Comparison of ENCODE assay signal across 20 cellular contexts in the genomic region with DNA sequence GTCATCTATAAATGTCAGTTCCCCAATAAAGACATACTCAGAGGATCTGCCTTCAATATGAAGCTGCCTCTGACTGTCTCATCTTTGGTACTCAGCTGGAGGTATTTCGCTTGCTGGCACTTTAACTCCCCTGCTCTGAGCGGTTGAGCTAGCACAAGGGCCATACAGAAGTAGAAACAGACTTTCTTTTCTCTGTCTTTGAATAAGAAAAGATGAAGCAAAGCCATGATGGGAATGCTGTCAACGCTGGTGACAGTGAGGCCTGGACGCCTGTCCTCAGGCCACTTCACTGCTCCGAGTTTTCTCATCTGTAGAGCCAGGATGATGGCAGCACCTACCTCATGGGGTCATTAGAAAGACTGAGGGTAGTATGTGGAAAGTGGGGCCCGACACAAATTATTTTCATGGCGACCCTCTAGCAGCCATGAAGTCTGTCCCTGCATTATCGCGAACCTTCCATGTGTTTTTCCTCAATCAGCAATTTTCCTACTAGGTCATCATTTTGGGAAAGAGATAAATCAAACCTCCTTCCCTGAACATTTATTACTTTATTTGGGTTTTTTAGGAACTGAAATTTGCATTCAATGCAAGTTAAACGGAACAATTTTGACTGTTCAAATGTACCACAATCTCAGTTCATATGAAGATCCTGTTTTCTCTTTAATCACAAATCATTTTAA. TPM values are rescaled to one million over a fixed set of nuclear protein-coding genes. Genes with fewer than 3 reads are reported as not detected.
DNase-seq lines count a peak whose midpoint lies in the region; ATAC-seq and TF ChIP-seq lines count a peak whose summit lies in the region.
"Had no signal": no experiment of that assay in that cellular context is flagged by ENCODE, and none has a peak within 500 bp of the region (broad histone marks: within the 10 kb centered on the region; RNA-seq: fewer than 3 reads in every experiment).

No MANE protein-coding gene starts in this region.

- 90 to 92% (median 91%) methylated on average over 10 of the region's 10 CpGs for WGBS in adrenal gland, 4 donors

- peak overlapping the region in 3 of 11 experiments; percentile 78 to 83 (median 79); a peak in 6 of 22 replicates for H3K9ac ChIP-seq in BLaER1 treated with 17β-estradiol and CSF1 and Interleukin-3, amounts not matched to agents 10 nM and 100 nM

- TF ChIP-seq POLR2A in adrenal gland (IDR thresholded peaks at IDR 0.05): no peak

- no peaks in the 10 kb centered on the region for H3K9me3 ChIP-seq in BLaER1 treated with 17β-estradiol and CSF1 and Interleukin-3, amounts not matched to agents 10 nM and 100 nM (replicated peaks in 1 of 11)
- no peaks in the 10 kb centered on the region for H3K9me3 ChIP-seq in KOPT-K1 (ENCODE audit: insufficient read depth, low read length, poor library complexity, severe bottlenecking)
- no peaks in the 10 kb centered on the region for H3K9me3 ChIP-seq in adrenal gland (replicated peaks in 1 of 3)
- H3K9me3 ChIP-seq: pancreas had no signal

- H3K4me3 Mint-ChIP-seq in osteocyte (ENCODE audit: unreplicated experiment) (no peak overlapping the region), chondrocyte (ENCODE audit: unreplicated experiment) (no peak overlapping the region)

- H3K4me1 ChIP-seq in BLaER1 treated with 17β-estradiol and CSF1 and Interleukin-3, amounts not matched to agents 10 nM and 100 nM: peaks cover 74 to 91% (median 79%) of the 10 kb centered on the region in 10 experiments
- peaks cover 24 to 31% of the 10 kb centered on the region in 2 donors for H3K4me1 ChIP-seq in adrenal gland (replicated peaks in 1 of 2)

- intact Hi-C loops in adrenal gland (cut with DNase I): no loop called here

- H3K36me3 Mint-ChIP-seq in osteocyte (ENCODE audit: unreplicated experiment): no peaks in the 10 kb centered on the region
- no peaks in the 10 kb centered on the region for H3K36me3 Mint-ChIP-seq in chondrocyte (ENCODE audit: low read depth)

- peaks cover 0 to 10% (median 0%) of the 10 kb centered on the region in 11 experiments; a peak in 3 of 22 replicates for H4K20me1 ChIP-seq in BLaER1 treated with 17β-estradiol and CSF1 and Interleukin-3, amounts not matched to agents 10 nM and 100 nM

- peak overlapping the region; percentile 29 to 97 (median 91) for H3K4me2 ChIP-seq in BLaER1 treated with 17β-estradiol and CSF1 and Interleukin-3, amounts not matched to agents 10 nM and 100 nM

- H3K9me3 Mint-ChIP-seq in osteocyte (ENCODE audit: unreplicated experiment) (no peaks in the 10 kb centered on the region), chondrocyte (ENCODE audit: low read depth) (no peaks in the 10 kb centered on the region)

- H3K36me3 ChIP-seq in BLaER1 treated with 17β-estradiol and CSF1 and Interleukin-3, amounts not matched to agents 10 nM and 100 nM: no peaks in the 10 kb centered on the region
- H3K36me3 ChIP-seq in KOPT-K1 (ENCODE audit: insufficient read depth, low read length): no peaks in the 10 kb centered on the region
- H3K36me3 ChIP-seq in adrenal gland (replicated peaks in 1 of 2): no peaks in the 10 kb centered on the region
- H3K36me3 ChIP-seq: pancreas had no signal

- peak overlapping the region in 1 of 10 experiments; percentile 32; a peak in 1 of 20 replicates for H3K4me3 ChIP-seq in BLaER1 treated with 17β-estradiol and CSF1 and Interleukin-3, amounts not matched to agents 10 nM and 100 nM
- H3K4me3 ChIP-seq in adrenal gland: no peak overlapping the region
- H3K4me3 ChIP-seq: pancreas had no signal

- H3K27ac Mint-ChIP-seq in osteocyte (ENCODE audit: unreplicated experiment) (peak overlapping the region; percentile 74), chondrocyte (ENCODE audit: unreplicated experiment) (no peak overlapping the region)

- H3K4me1 Mint-ChIP-seq in osteocyte (ENCODE audit: unreplicated experiment) (peaks cover 74% of the 10 kb centered on the region), chondrocyte (ENCODE audit: low read depth) (peaks cover 65% of the 10 kb centered on the region)

- ATAC-seq in HG03135 (IDR thresholded peaks at IDR 0.05; ENCODE audit: unreplicated experiment): no peak
- ATAC-seq in GM21423 (IDR thresholded peaks at IDR 0.05; ENCODE audit: unreplicated experiment): no peak
- ATAC-seq: pancreas, sciatic nerve had no signal

- DNase-seq in adrenal gland: no peak
- DNase-seq in osteocyte (ENCODE audit: extremely low spot score, unreplicated experiment): no peak
- no peak for DNase-seq in chondrocyte (ENCODE audit: low spot score)
- DNase-seq in T-helper 2 cell: no peak
- DNase-seq: activated CD4-positive, alpha-beta T cell treated with anti-CD3 and anti-CD28 coated beads, Interleukin-2, amount 50 U/mL, for 48 hours; activated naive CD4-positive, alpha-beta T cell; aorta; glutamatergic neuron; mammary epithelial cell; NCI-H1105; NCI-H2107; NCI-H510A; pancreas; RPMI8226; stimulated activated CD8-positive, alpha-beta memory T cell treated with anti-CD3 and anti-CD28 coated beads, Interleukin-4, amount 100 ng/mL, for 48 hours had no signal

- peak overlapping the region in 4 of 11 experiments; percentile 81 to 96 (median 92); a peak in 8 of 22 replicates for H3K27ac ChIP-seq in BLaER1 treated with 17β-estradiol and CSF1 and Interleukin-3, amounts not matched to agents 10 nM and 100 nM
- H3K27ac ChIP-seq in KOPT-K1 (ENCODE audit: low read depth, low read length, poor library complexity, severe bottlenecking) (peak overlapping the region; percentile 35), adrenal gland (peak overlapping the region in 4 of 5 donors; percentile 15 to 79 (median 46))

- no peaks in the 10 kb centered on the region for H3K27me3 Mint-ChIP-seq in osteocyte (ENCODE audit: unreplicated experiment)
- no peaks in the 10 kb centered on the region for H3K27me3 Mint-ChIP-seq in chondrocyte (ENCODE audit: low read depth)

- H3K27me3 ChIP-seq in BLaER1 treated with 17β-estradiol and CSF1 and Interleukin-3, amounts not matched to agents 10 nM and 100 nM: peaks cover 0 to 25% (median 4%) of the 10 kb centered on the region in 11 experiments; a peak in 5 of 22 replicates
- H3K27me3 ChIP-seq in adrenal gland: no peaks in the 10 kb centered on the region
- H3K27me3 ChIP-seq: pancreas had no signal

- TF ChIP-seq CTCF in adrenal gland (IDR thresholded peaks at IDR 0.05): no peak
- no peak for TF ChIP-seq CTCF in osteocyte (IDR thresholded peaks at IDR 0.05)
- no peak for TF ChIP-seq CTCF in chondrocyte (IDR thresholded peaks at IDR 0.05)

RNA-seq across cellular contexts. Expression of a gene that starts 55.8 kb away (rescaled TPM):
- total RNA-seq in adrenal gland (10 to 100 TPM; 42.2 to 59.6 (median 52.3) TPM), osteocyte (65.0 and 65.2 TPM in 2 replicates), chondrocyte (31.7 to 47.1 TPM (median 43.9 TPM) in 3 replicates)
- polyA plus RNA-seq in adrenal gland: 10 to 100 TPM; 27.7 to 49.9 (median 38.1) TPM
